ENCODE assay signal across 20 cellular contexts in genomic region chr1:116681343-116681899, GRCh38. TPM values are rescaled to one million over a fixed set of nuclear protein-coding genes. Genes with fewer than 3 reads are reported as not detected.
A peak's percentile ranks its signal among the peaks of the same experiment; 100 is the strongest.
DNase-seq lines count a peak whose midpoint lies in the region; ATAC-seq, FAIRE-seq and TF ChIP-seq lines count a peak whose summit lies in the region.
"Had no signal": no experiment of that assay in that cellular context is flagged by ENCODE, and none has a peak within 500 bp of the region (broad histone marks: within the 10 kb centered on the region; RNA-seq: fewer than 3 reads in every experiment).

No MANE protein-coding gene starts in this region.

- H3K9ac ChIP-seq in BLaER1 treated with 17β-estradiol and CSF1 and Interleukin-3, amounts not matched to agents 10 nM and 100 nM = peak overlapping the region in 2 of 11 experiments; percentile 39 to 42; a peak in 4 of 22 replicates
- H3K9ac ChIP-seq in GM12878 (ENCODE audit: control insufficient read depth, insufficient read depth, low read length) (no peak overlapping the region), keratinocyte (ENCODE audit: control insufficient read depth, extremely low read depth, insufficient read depth, low read length) (no peak overlapping the region)

- H3K4me3 ChIP-seq in BLaER1 treated with 17β-estradiol and CSF1 and Interleukin-3, amounts not matched to agents 10 nM and 100 nM = peak overlapping the region in 4 of 10 experiments; percentile 10 to 26 (median 18); a peak in 4 of 20 replicates
- no peak overlapping the region for H3K4me3 ChIP-seq in GM12878
- peak overlapping the region in 1 of 3 experiments; percentile 32 for H3K4me3 ChIP-seq in keratinocyte (ENCODE audit: control insufficient read depth in 2 of 3, extremely low read depth in 1 of 3, insufficient read depth in 2 of 3, low read depth in 1 of 3, low read length in 3 of 3)

- SMC1A ChIA-PET in GM12878 (lab: Charles Lee; ENCODE audit: uncharacterized antibody, unreplicated experiment) = interaction anchor here (1.0 kb wide), 1 partner anchor 10 kb away, joined by 3 read pairs; no protein-coding TSS in a partner anchor

- H3K27ac ChIP-seq in BLaER1 treated with 17β-estradiol and CSF1 and Interleukin-3, amounts not matched to agents 10 nM and 100 nM = peak overlapping the region in 9 of 11 experiments; percentile 5 to 74 (median 58); a peak in 14 of 22 replicates
- no peak overlapping the region for H3K27ac ChIP-seq in GM12878 (ENCODE audit: control insufficient read depth, insufficient read depth)
- H3K27ac ChIP-seq in keratinocyte (ENCODE audit: control insufficient read depth, insufficient read depth, low read length) = peak overlapping the region; percentile 64

- H3K79me2 ChIP-seq in GM12878 (ENCODE audit: control insufficient read depth, insufficient read depth, low read length) (no peaks in the 10 kb centered on the region), keratinocyte (ENCODE audit: control insufficient read depth, insufficient read depth, low read length) (no peaks in the 10 kb centered on the region)

- H3K27me3 ChIP-seq in BLaER1 treated with 17β-estradiol and CSF1 and Interleukin-3, amounts not matched to agents 10 nM and 100 nM = no peaks in the 10 kb centered on the region
- H3K27me3 ChIP-seq in GM12878 (replicated peaks in 1 of 2; ENCODE audit: control insufficient read depth in 2 of 2, insufficient read depth in 2 of 2, low read length in 1 of 2) (no peaks in the 10 kb centered on the region), keratinocyte (ENCODE audit: control insufficient read depth, extremely low read depth, insufficient read depth, low read length) (no peaks in the 10 kb centered on the region)

- TF ChIP-seq RAD21 in GM12878 (IDR thresholded peaks at IDR 0.05; ENCODE audit: insufficient read depth, low read depth, low read length) = no peak

- ATAC-seq in GM12878 = no peak
- ATAC-seq: CD8-positive, alpha-beta T cell; HCT116 had no signal

- FAIRE-seq in GM12892 (lab: Jason Lieb, UNC) (peak; percentile 46), GM12878 (lab: Jason Lieb, UNC) (peak; percentile 76), keratinocyte (lab: Jason Lieb, UNC) (peak; percentile 17)
- FAIRE-seq: A204.1, HTR-8/SVneo had no signal

- RAD21 ChIA-PET in GM12878 (lab: Charles Lee; ENCODE audit: unreplicated experiment) = no interaction called here

- H3K36me3 ChIP-seq in BLaER1 treated with 17β-estradiol and CSF1 and Interleukin-3, amounts not matched to agents 10 nM and 100 nM = no peaks in the 10 kb centered on the region
- H3K36me3 ChIP-seq in GM12878 (ENCODE audit: control insufficient read depth in 2 of 2, insufficient read depth in 2 of 2, low read length in 1 of 2) (no peaks in the 10 kb centered on the region), keratinocyte (ENCODE audit: control insufficient read depth in 2 of 2, extremely low read depth in 1 of 2, insufficient read depth in 2 of 2, low read length in 2 of 2) (no peaks in the 10 kb centered on the region)

- no peak for TF ChIP-seq EP300 in GM12878 (IDR thresholded peaks at IDR 0.05; ENCODE audit: borderline replicate concordance in 1 of 2, control insufficient read depth in 1 of 2, low read depth in 2 of 2, low read length in 2 of 2)

- in situ Hi-C loops in GM12878 (cut with MboI) = no loop called here

- intact Hi-C loops in GM12878 (cut with micrococcal nuclease; ENCODE audit: unreplicated experiment) = no loop called here

- TF ChIP-seq POLR2A in GM12892 (IDR thresholded peaks at IDR 0.05; ENCODE audit: low read depth, low read length) (no peak), GM12878 (IDR thresholded peaks at IDR 0.05; ENCODE audit: low read depth, low read length) (no peak)

- H2AFZ ChIP-seq in GM12878 (ENCODE audit: control insufficient read depth, low read depth, low read length) (no peak overlapping the region), keratinocyte (ENCODE audit: control insufficient read depth, low read length) (no peak overlapping the region)

- POLR2A ChIA-PET in GM12878 (lab: Charles Lee) = no interaction called here

- H3K9me3 ChIP-seq in BLaER1 treated with 17β-estradiol and CSF1 and Interleukin-3, amounts not matched to agents 10 nM and 100 nM (replicated peaks in 1 of 11) = peaks cover 0 to 6% (median 0%) of the 10 kb centered on the region in 11 experiments; a peak in 1 of 22 replicates
- H3K9me3 ChIP-seq in GM12878 (replicated peaks; ENCODE audit: control insufficient read depth, insufficient read depth, low read length) (no peaks in the 10 kb centered on the region; the same call in 2 of the 3 replicates), keratinocyte (ENCODE audit: control insufficient read depth, low read depth, low read length) (no peaks in the 10 kb centered on the region)

- dilution Hi-C loops in keratinocyte (cut with MboI; ENCODE audit: extremely low pct_ligation_motif_present, low sequenced_read_pairs) = no loop called here

- H3K4me2 ChIP-seq in BLaER1 treated with 17β-estradiol and CSF1 and Interleukin-3, amounts not matched to agents 10 nM and 100 nM = peak overlapping the region; percentile 44 to 86 (median 77)
- H3K4me2 ChIP-seq in GM12878 (ENCODE audit: control insufficient read depth, insufficient read depth) (no peak overlapping the region), keratinocyte (ENCODE audit: control insufficient read depth, extremely low read depth, insufficient read depth, low read depth, low read length) (peak overlapping the region; percentile 69)

- DNase-seq in GM12892 (ENCODE audit: insufficient read length) (no peak), GM12878 (ENCODE audit: low read depth, low spot score) (no peak), keratinocyte (ENCODE audit: low read depth, low spot score) (no peak), hepatic stellate cell (ENCODE audit: low spot score) (no peak), GM19238 (ENCODE audit: insufficient read length, low spot score) (no peak), NCI-H2029 (lab: John Stamatoyannopoulos, UW) (no peak)
- DNase-seq: ACHN; AML-193; CD8-positive, alpha-beta T cell; COR-L47; GF-D8; GOT3; H7; HFFc6; KG1 had no signal

- H3K9me1 ChIP-seq in keratinocyte (ENCODE audit: control insufficient read depth, extremely low read depth, insufficient read depth, low read length) = no peaks in the 10 kb centered on the region

- H3K4me1 ChIP-seq in BLaER1 treated with 17β-estradiol and CSF1 and Interleukin-3, amounts not matched to agents 10 nM and 100 nM = peaks cover 37 to 75% (median 64%) of the 10 kb centered on the region in 10 experiments
- H3K4me1 ChIP-seq in GM12878 (ENCODE audit: control insufficient read depth, insufficient read depth, low read length) (no peaks in the 10 kb centered on the region), keratinocyte (ENCODE audit: control insufficient read depth, extremely low read depth, insufficient read depth, low read length) (peaks cover 47% of the 10 kb centered on the region)

- WGBS in GM12878 (ENCODE audit: insufficient coverage, insufficient replicate concordance, low lambda C conversion rate, missing lambda C conversion rate) = 30% methylated on average over 1 of the region's 1 CpG

- TF ChIP-seq CTCF in GM12878 (IDR thresholded peaks at IDR 0.05 in 2 of 3, conservative IDR thresholded peaks at IDR 0.05 in 1 of 3; ENCODE audit: control insufficient read depth in 2 of 3, extremely low read depth in 1 of 3, insufficient read depth in 1 of 3, low read depth in 3 of 3, low read length in 3 of 3) = no peak
- TF ChIP-seq CTCF in keratinocyte (optimal IDR thresholded peaks at IDR 0.05 in 1 of 3, IDR thresholded peaks at IDR 0.05 in 1 of 3, conservative IDR thresholded peaks at IDR 0.05 in 1 of 3; ENCODE audit: extremely low read depth in 1 of 3, insufficient read depth in 2 of 3, low read length in 3 of 3) = no peak

- CTCF ChIA-PET in GM12878 (lab: Yijun Ruan, JAX) = interaction anchor here (1.1 kb wide), 1 partner anchor 9 kb away, joined by 4 read pairs; no protein-coding TSS in a partner anchor

- BruUV-seq in GM12878 (replicated peaks; lab: Mats Ljungman, UMichigan) = no TSS peak

- no peaks in the 10 kb centered on the region for H4K20me1 ChIP-seq in BLaER1 treated with 17β-estradiol and CSF1 and Interleukin-3, amounts not matched to agents 10 nM and 100 nM
- H4K20me1 ChIP-seq in GM12878 (ENCODE audit: control insufficient read depth, insufficient read depth) (no peaks in the 10 kb centered on the region), keratinocyte (ENCODE audit: control insufficient read depth, extremely low read depth, insufficient read depth, low read length) (no peaks in the 10 kb centered on the region)

TF ChIP-seq in GM12878, 131 proteins besides CTCF, POLR2A, EP300 and RAD21 (continues in another document):
- TF ChIP-seq ZSCAN29 (IDR thresholded peaks at IDR 0.05) = no peak

RNA-seq across cellular contexts. Expression of gene IGSF3, which starts 13.9 kb away (rescaled TPM):
- polyA plus RNA-seq in GM12892 (2012; ENCODE audit: missing spikeins) = 5.0 TPM
- 36.7 and 39.8 TPM in 2 replicates for total RNA-seq in GM12878 (2013; cell fraction: nucleolus; rRNA removed)
- total RNA-seq in GM12878 (2014; rRNA removed) = 16.4 and 16.5 TPM in 2 replicates
- total RNA-seq in GM12878 (2014; rRNA removed; fragmentation: Illumina TruSeq; extraction: Trizol) = 10.4 and 10.9 TPM in 2 replicates
- 18.0 and 20.4 TPM in 2 replicates for total RNA-seq in GM12878 (2021)
- 0.66 TPM for polyA plus RNA-seq in GM12878 (2011; ENCODE audit: low read depth)
- polyA plus RNA-seq in GM12878 (2011; rRNA removed) = 6.3 and 8.7 TPM in 2 replicates
- 9.6 and 10.6 TPM in 2 replicates for polyA plus RNA-seq in GM12878 (2011; cell fraction: cytosol; rRNA removed)
- polyA plus RNA-seq in GM12878 (2011; cell fraction: nucleus; rRNA removed) = 9.5 and 11.0 TPM in 2 replicates
- polyA plus RNA-seq in GM12878 (2012) = 0.92 and 1.3 TPM in 2 replicates
- 11.7 and 12.6 TPM in 2 replicates for polyA plus RNA-seq in GM12878 (2014; fragmentation: Illumina TruSeq; extraction: Trizol)
- polyA plus RNA-seq in GM12878 (2014; fragmentation: Nextera tagmentation; extraction: Ambion mirVana) = 1 to 10 TPM; 1.4 to 2.3 TPM
- 12.2 and 13.7 TPM in 2 replicates for polyA plus RNA-seq in GM12878 (2014; rRNA removed)
- polyA plus RNA-seq in GM12878 (2016; fragmentation: Nextera tagmentation; extraction: Ambion mirVana) = 1 to 10 TPM; 3.4 to 5.0 TPM
- polyA minus RNA-seq in GM12878 (2011; rRNA and poly(A)+ RNA removed) = 11.1 and 21.7 TPM in 2 replicates
- 4.8 and 6.0 TPM in 2 replicates for polyA minus RNA-seq in GM12878 (2011; cell fraction: cytosol; rRNA and poly(A)+ RNA removed)
- 6.0 and 7.7 TPM in 2 replicates for polyA minus RNA-seq in GM12878 (2011; cell fraction: nucleus; rRNA and poly(A)+ RNA removed)
- polyA plus RNA-seq in keratinocyte = 47.4 to 83.3 TPM (median 53.4 TPM) in 3 replicates
- polyA plus RNA-seq in keratinocyte (2011; ENCODE audit: low read depth) = 9.6 TPM
- polyA plus RNA-seq in keratinocyte (2011; cell fraction: cytosol; rRNA removed) = 19.3 and 21.3 TPM in 2 replicates
- 158 and 171 TPM in 2 replicates for polyA plus RNA-seq in keratinocyte (2011; cell fraction: nucleus; rRNA removed)
- polyA plus RNA-seq in keratinocyte (2012; ENCODE audit: low replicate concordance) = 20.1 and 45.5 TPM in 2 replicates
- polyA minus RNA-seq in keratinocyte = 99.3 to 188 TPM (median 149 TPM) in 3 replicates
- 77.9 TPM for polyA minus RNA-seq in keratinocyte (2011; cell fraction: cytosol; rRNA and poly(A)+ RNA removed)
- polyA minus RNA-seq in keratinocyte (2011; cell fraction: nucleus; rRNA and poly(A)+ RNA removed) = 361 and 389 TPM in 2 replicates
- total RNA-seq: CD8-positive, alpha-beta T cell; HFFc6 had no signal
- polyA plus RNA-seq: IgD-negative memory B cell had no signal
